8 cellular contexts compared by ENCODE assay signal in genomic region chr6:29753309-29753644, GRCh38. TPM values are rescaled to one million over a fixed set of nuclear protein-coding genes. Genes with fewer than 3 reads are reported as not detected.
DNase-seq lines count a peak whose midpoint lies in the region; ATAC-seq and TF ChIP-seq lines count a peak whose summit lies in the region.

No MANE protein-coding gene starts in this region.

- POLR2A ChIA-PET in T-cell (lab: Charles Lee), result interaction anchor here in 1 of 2 donors (1.2 kb wide), 1 partner anchor 19 kb away, joined by 12 read pairs; no protein-coding TSS in a partner anchor

- H3F3A ChIP-seq in DOHH2 (ENCODE audit: control insufficient read depth, insufficient read depth), result no peaks in the 10 kb centered on the region

- TF ChIP-seq EP300 in sigmoid colon (IDR thresholded peaks at IDR 0.05), result no peak

- H3K36me3 ChIP-seq in DOHH2 (ENCODE audit: control insufficient read depth, low read length) (peaks cover 3% of the 10 kb centered on the region; the same call in 1 of the 2 replicates), esophagus squamous epithelium (no peaks in the 10 kb centered on the region), sigmoid colon (no peaks in the 10 kb centered on the region)

- H3K27ac ChIP-seq in DOHH2 (ENCODE audit: low read depth, low read length) (no peak overlapping the region), esophagus squamous epithelium (peak overlapping the region; percentile 85 to 97 (median 92)), sigmoid colon (peak overlapping the region; percentile 89 to 97 (median 94))

- H3K4me3 ChIP-seq in DOHH2 (ENCODE audit: low read length) (peak overlapping the region; percentile 96), esophagus squamous epithelium (peak overlapping the region; percentile 47 to 83 (median 62)), sigmoid colon (peak overlapping the region in 3 of 4 donors; percentile 62 to 74 (median 71))

- H3K4me1 Mint-ChIP-seq in T-cell, result peaks cover 27 to 45% (median 38%) of the 10 kb centered on the region in 3 donors
- peaks cover 8% of the 10 kb centered on the region for H3K4me1 Mint-ChIP-seq in progenitor cell of endocrine pancreas (ENCODE audit: low read depth)

- TF ChIP-seq POLR2A in esophagus squamous epithelium (IDR thresholded peaks at IDR 0.05) (no peak), sigmoid colon (IDR thresholded peaks at IDR 0.05) (no peak)

- H3K36me3 Mint-ChIP-seq in T-cell (peaks cover 3% of the 10 kb centered on the region), progenitor cell of endocrine pancreas (ENCODE audit: insufficient read depth) (no peaks in the 10 kb centered on the region)

- peak overlapping the region; percentile 93 to 94 for H3K27ac Mint-ChIP-seq in T-cell
- no peak overlapping the region for H3K27ac Mint-ChIP-seq in progenitor cell of endocrine pancreas

- H3K4me2 ChIP-seq in DOHH2 (ENCODE audit: low read length), result peak overlapping the region; percentile 90

- no peaks in the 10 kb centered on the region for H4K20me1 ChIP-seq in DOHH2 (ENCODE audit: control insufficient read depth, insufficient read depth, low read depth, low read length)

- WGBS in esophagus squamous epithelium, 2 donors, result 7 to 11% methylated on average over 4 of the region's 4 CpGs
- 4 to 22% methylated on average over 4 of the region's 4 CpGs for WGBS in sigmoid colon, 2 donors

- ATAC-seq in T-cell (replicated peaks in 1 of 4) (no peak), HG02588 (IDR thresholded peaks at IDR 0.05; ENCODE audit: unreplicated experiment) (no peak)

- TF ChIP-seq CTCF in DOHH2 (IDR thresholded peaks at IDR 0.05; ENCODE audit: low read depth, low read length, poor library complexity, severe bottlenecking), result no peak
- TF ChIP-seq CTCF in esophagus squamous epithelium (IDR thresholded peaks at IDR 0.05), result no peak
- TF ChIP-seq CTCF in sigmoid colon (IDR thresholded peaks at IDR 0.05), result peak in 1 of 4 experiments; percentile 26
- TF ChIP-seq CTCF in progenitor cell of endocrine pancreas (IDR thresholded peaks at IDR 0.05; ENCODE audit: unreplicated experiment), result no peak

- H3K27me3 ChIP-seq in DOHH2 (ENCODE audit: control insufficient read depth, low read length), result no peaks in the 10 kb centered on the region
- peaks cover 0 to 25% (median 0%) of the 10 kb centered on the region in 4 donors for H3K27me3 ChIP-seq in esophagus squamous epithelium
- H3K27me3 ChIP-seq in sigmoid colon, result peaks cover 0 to 21% (median 16%) of the 10 kb centered on the region in 3 donors

- no peaks in the 10 kb centered on the region for H3K79me2 ChIP-seq in DOHH2 (ENCODE audit: control insufficient read depth, low read length)

- no peaks in the 10 kb centered on the region for H3K9me2 ChIP-seq in DOHH2 (replicated peaks; ENCODE audit: control insufficient read depth, low read length)

- H3K9me3 Mint-ChIP-seq in T-cell (no peaks in the 10 kb centered on the region), progenitor cell of endocrine pancreas (ENCODE audit: low read depth) (no peaks in the 10 kb centered on the region)

- CTCF ChIA-PET in T-cell (lab: Charles Lee), result interaction anchor here (0.6 to 2.5 kb wide), 9 partner anchors 15 to 104 kb away, joined by 3 to 17 read pairs (median 4); no protein-coding TSS in a partner anchor

- H3K9me3 ChIP-seq in DOHH2 (ENCODE audit: control insufficient read depth, insufficient read depth, low read length) (no peaks in the 10 kb centered on the region), esophagus squamous epithelium (no peaks in the 10 kb centered on the region), sigmoid colon (no peaks in the 10 kb centered on the region)

- H3K4me3 Mint-ChIP-seq in T-cell (peak overlapping the region; percentile 91 to 96 (median 96)), progenitor cell of endocrine pancreas (ENCODE audit: low read depth) (no peak overlapping the region)

- H3K27me3 Mint-ChIP-seq in T-cell, result no peaks in the 10 kb centered on the region
- H3K27me3 Mint-ChIP-seq in progenitor cell of endocrine pancreas, result peaks cover 83% of the 10 kb centered on the region

- H3K4me1 ChIP-seq in DOHH2 (ENCODE audit: control insufficient read depth, low read length) (peaks cover 33% of the 10 kb centered on the region), esophagus squamous epithelium (peaks cover 11 to 42% (median 14%) of the 10 kb centered on the region in 3 donors), sigmoid colon (peaks cover 0 to 24% (median 18%) of the 10 kb centered on the region in 4 donors)

- intact Hi-C loops in esophagus squamous epithelium (cut with DNase I) (no loop called here), sigmoid colon (cut with DNase I) (loop anchor here (1.0 to 5.0 kb wide), 5 partner anchors 15 to 314 kb away; partner anchors contain the start of gene PPP1R11)

- DNase-seq in T-cell (no peak), esophagus squamous epithelium (lab: John Stamatoyannopoulos, UW) (no peak), sigmoid colon (no peak), NCI-H510A treated with DMSO at 0.1 percent for 48 hours (lab: John Stamatoyannopoulos, UW) (no peak), SW480 (ENCODE audit: low spot score) (no peak), progenitor cell of endocrine pancreas (ENCODE audit: low spot score, unreplicated experiment) (no peak)

RNA-seq across cellular contexts. Expression of gene HLA-F, which starts 30.0 kb away (rescaled TPM):
- total RNA-seq in T-cell (100 to 1,000 TPM; 600 to 951 (median 748) TPM), esophagus squamous epithelium (10 to 100 TPM in 3 of 4 donors, 1 to 10 TPM in 1; 8.7 to 56.1 (median 31.0) TPM), sigmoid colon (10 to 100 TPM; 33.4 to 74.2 (median 38.5) TPM), progenitor cell of endocrine pancreas (1.1 TPM in 1 of 2 replicates, not detected in the other)
- 100 to 1,000 TPM in 1 of 3 donors, 10 to 100 TPM in 2; 43.2 to 504 (median 70.7) TPM for polyA plus RNA-seq in sigmoid colon

Comparison
In these comparisons a context has a peak if more than half of its experiments do, and no peak if none do; other contexts are left out.
1. RNA of gene HLA-F, which starts 30.0 kb away (total RNA-seq): 600 to 951 TPM in T-cell; 8.7 to 56.1 TPM in esophagus squamous epithelium, 33.4 to 74.2 TPM in sigmoid colon and 1.1 TPM in progenitor cell of endocrine pancreas; every median in the first group is over 4 times any median in the second.
2. Peak in every context shown above with its lines, with median percentiles within 50 percentile points of each other: H3K4me3 ChIP-seq.